13 cellular contexts compared by ENCODE assay signal in the genomic region with DNA sequence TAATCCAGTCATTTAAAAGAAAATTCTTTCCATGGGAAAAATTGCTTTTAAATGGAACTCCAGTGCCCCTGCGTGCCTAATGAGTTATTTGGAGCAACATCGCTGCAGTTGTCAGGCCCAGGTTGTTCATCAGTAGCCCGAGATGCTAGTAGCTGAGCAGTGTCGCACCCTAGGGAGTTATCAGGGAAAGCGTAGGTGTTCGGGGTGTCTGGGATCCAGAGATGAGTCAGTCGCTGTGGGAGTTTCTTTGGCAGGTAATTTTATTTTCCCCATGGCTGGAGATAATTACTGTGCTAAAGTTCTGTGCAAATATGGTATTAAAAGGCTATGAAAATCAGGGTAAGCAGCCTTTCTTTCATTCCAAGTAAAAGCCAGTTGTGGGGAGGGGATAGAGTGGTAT.
DNase-seq lines count a peak whose midpoint lies in the region; ATAC-seq and TF ChIP-seq lines count a peak whose summit lies in the region.
"Had no signal": no experiment of that assay in that cellular context is flagged by ENCODE, and none has a peak within 500 bp of the region (broad histone marks: within the 10 kb centered on the region; RNA-seq: fewer than 3 reads in every experiment).

No MANE protein-coding gene starts in this region.

- no peaks in the 10 kb centered on the region for H3K27me3 ChIP-seq in WERI-Rb-1 (ENCODE audit: insufficient read depth, low read depth, severe bottlenecking)

- H3K4me3 ChIP-seq in coronary artery: peak overlapping the region; percentile 10
- H3K4me3 ChIP-seq in WERI-Rb-1 (ENCODE audit: low read depth, low read length): no peak overlapping the region

- no peaks in the 10 kb centered on the region for H3K36me3 ChIP-seq in WERI-Rb-1

- no peak for TF ChIP-seq CTCF in coronary artery (IDR thresholded peaks at IDR 0.05)
- TF ChIP-seq CTCF in WERI-Rb-1 (IDR thresholded peaks at IDR 0.05; ENCODE audit: low read depth, low read length): no peak

- peak; percentile 84 for ATAC-seq in GM18508 (IDR thresholded peaks at IDR 0.05; ENCODE audit: insufficient read depth, unreplicated experiment)
- ATAC-seq in GM21360 (IDR thresholded peaks at IDR 0.05; ENCODE audit: unreplicated experiment): peak; percentile 97
- peak; percentile 84 for ATAC-seq in HG03196 (IDR thresholded peaks at IDR 0.05; ENCODE audit: unreplicated experiment)

- no peaks in the 10 kb centered on the region for H3K9me3 ChIP-seq in WERI-Rb-1 (ENCODE audit: severe bottlenecking)

- DNase-seq in coronary artery (ENCODE audit: low spot score) (no peak), 8988T (no peak), SIG-M5 treated with dmso at 0.1 percent for 504 hours (lab: John Stamatoyannopoulos, UW; ENCODE audit: unreplicated experiment) (no peak), WERI-Rb-1 (no peak)
- no peak for DNase-seq in activated CD8-positive, alpha-beta memory T cell treated with anti-CD3 and anti-CD28 coated beads for 24 hours
- DNase-seq: CD4-positive, CD25-positive, alpha-beta regulatory T cell; central memory CD4-positive, alpha-beta T cell; IMR-90; SHP77 treated with DMSO at 0.1 percent for 48 hours; stimulated activated CD4-positive, alpha-beta T cell treated with anti-CD3 and anti-CD28 coated beads, Interleukin-1b, Interleukin-23, amount 100 ng/mL, for 48 hours had no signal

- H3K27ac ChIP-seq in coronary artery (peak overlapping the region in 1 of 2 donors; percentile 15), WERI-Rb-1 (no peak overlapping the region)
